ENCODE assay signal across 8 cellular contexts in genomic region chr10:32446701-32447406, GRCh38. TPM values are rescaled to one million over a fixed set of nuclear protein-coding genes. Genes with fewer than 3 reads are reported as not detected.
A peak's percentile ranks its signal among the peaks of the same experiment; 100 is the strongest.
DNase-seq lines count a peak whose midpoint lies in the region; ATAC-seq lines count a peak whose summit lies in the region.

No MANE protein-coding gene starts in this region.

- peak overlapping the region; percentile 100 for H3K4me3 ChIP-seq in Karpas-422 (ENCODE audit: low read length)

- intact Hi-C loops in Right ventricle myocardium superior (cut with DNase I) = loop anchor here (2.0 to 10.0 kb wide), 2 partner anchors 72 to 182 kb away; no protein-coding TSS in a partner anchor

- H3K4me2 ChIP-seq in Karpas-422 (ENCODE audit: low read depth, low read length, poor library complexity, severe bottlenecking) = peak overlapping the region; percentile 98

- no peaks in the 10 kb centered on the region for H3K9me2 ChIP-seq in Karpas-422 (replicated peaks; ENCODE audit: insufficient read depth, low read length)

- no peaks in the 10 kb centered on the region for H3K9me3 ChIP-seq in Karpas-422 (ENCODE audit: low read length)

- peak overlapping the region; percentile 87 for H2AFZ ChIP-seq in Karpas-422 (ENCODE audit: low read length)

- H3K27me3 ChIP-seq in Karpas-422 (ENCODE audit: low read length) = no peaks in the 10 kb centered on the region

- peaks cover 25% of the 10 kb centered on the region for H3K79me2 ChIP-seq in Karpas-422 (ENCODE audit: low read length)

- H4K20me1 ChIP-seq in Karpas-422 (ENCODE audit: insufficient read depth, low read depth, low read length) = no peaks in the 10 kb centered on the region

- no peaks in the 10 kb centered on the region for H3K27me3 Mint-ChIP-seq in activated T-helper 17 cell treated with anti-CD3 and anti-CD28 coated beads, Interleukin-2, amount 50 U/mL, for 72 hours

- peak overlapping the region; percentile 99 for H3K27ac Mint-ChIP-seq in activated T-helper 17 cell treated with anti-CD3 and anti-CD28 coated beads, Interleukin-2, amount 50 U/mL, for 72 hours

- H3K9me3 Mint-ChIP-seq in activated T-helper 17 cell treated with anti-CD3 and anti-CD28 coated beads, Interleukin-2, amount 50 U/mL, for 72 hours = no peaks in the 10 kb centered on the region

- ATAC-seq in activated T-helper 17 cell treated with anti-CD3 and anti-CD28 coated beads, Interleukin-2, amount 50 U/mL, for 72 hours (replicated peaks) = no peak
- ATAC-seq in Right ventricle myocardium superior (ENCODE audit: poor library complexity) = peak; percentile 62

- H3K27ac ChIP-seq in Karpas-422 (ENCODE audit: low read length) = peak overlapping the region; percentile 92

- H3K4me1 Mint-ChIP-seq in activated T-helper 17 cell treated with anti-CD3 and anti-CD28 coated beads, Interleukin-2, amount 50 U/mL, for 72 hours = peaks cover 4% of the 10 kb centered on the region

- no peaks in the 10 kb centered on the region for H3K36me3 ChIP-seq in Karpas-422 (ENCODE audit: insufficient read depth, low read length)

- peaks cover 21% of the 10 kb centered on the region for H3K36me3 Mint-ChIP-seq in activated T-helper 17 cell treated with anti-CD3 and anti-CD28 coated beads, Interleukin-2, amount 50 U/mL, for 72 hours (ENCODE audit: low read depth)

- DNase-seq in NCI-H2107 treated with DMSO at 0.1 percent for 48 hours (lab: John Stamatoyannopoulos, UW; ENCODE audit: unreplicated experiment) = peak; percentile 11
- no peak for DNase-seq in NCI-H2107 (lab: John Stamatoyannopoulos, UW)
- peak; percentile 72 for DNase-seq in Karpas-422
- DNase-seq in Right ventricle myocardium superior = no peak
- peak; percentile 52 for DNase-seq in pons (ENCODE audit: low spot score)
- no peak for DNase-seq in mucosa of gallbladder (ENCODE audit: low spot score)
- no peak for DNase-seq in D341Med (ENCODE audit: low spot score)

- peak overlapping the region; percentile 98 for H3K4me3 Mint-ChIP-seq in activated T-helper 17 cell treated with anti-CD3 and anti-CD28 coated beads, Interleukin-2, amount 50 U/mL, for 72 hours

- H3K4me1 ChIP-seq in Karpas-422 (ENCODE audit: low read length) = peaks cover 15% of the 10 kb centered on the region

- peak overlapping the region; percentile 99 for H3K9ac ChIP-seq in Karpas-422 (ENCODE audit: low read length)

RNA-seq across cellular contexts. Expression of gene CCDC7, which starts 0.9 kb away (rescaled TPM):
- 8.9 and 19.7 TPM in 2 replicates for total RNA-seq in Karpas-422 (2014; rRNA removed; shearing (Covaris generic); ENCODE audit: low replicate concordance)
- 10 to 100 TPM; 14.6 to 53.7 TPM for total RNA-seq in activated T-helper 17 cell treated with anti-CD3 and anti-CD28 coated beads, Interleukin-2, amount 50 U/mL, for 72 hours
- 19.0 TPM for total RNA-seq in Right ventricle myocardium superior
- 20.5 TPM for total RNA-seq in mucosa of gallbladder

Comparison
In these comparisons a context has a peak if more than half of its experiments do, and no peak if none do; other contexts are left out.
1. DNase-seq: peak in NCI-H2107 treated with DMSO at 0.1 percent for 48 hours (single experiment), Karpas-422 (single experiment) and pons (single experiment); none in NCI-H2107 (single experiment), Right ventricle myocardium superior (single experiment), mucosa of gallbladder (single experiment) and D341Med (single experiment).